ENCODE assay signal across 29 cellular contexts in genomic region chr19:41335467-41335866, GRCh38. TPM values are rescaled to one million over a fixed set of nuclear protein-coding genes. Genes with fewer than 3 reads are reported as not detected.
A peak's percentile ranks its signal among the peaks of the same experiment; 100 is the strongest.
DNase-seq lines count a peak whose midpoint lies in the region; ATAC-seq and TF ChIP-seq lines count a peak whose summit lies in the region.
"Had no signal": no experiment of that assay in that cellular context is flagged by ENCODE, and none has a peak within 500 bp of the region (broad histone marks: within the 10 kb centered on the region; RNA-seq: fewer than 3 reads in every experiment).

No MANE protein-coding gene starts in this region.

- no peaks in the 10 kb centered on the region for H3K9me3 ChIP-seq in left ventricle myocardium inferior (replicated peaks)
- no peaks in the 10 kb centered on the region for H3K9me3 ChIP-seq in upper lobe of right lung
- H3K9me3 ChIP-seq in stomach, result no peaks in the 10 kb centered on the region
- H3K9me3 ChIP-seq: BE2C, prostate gland, right lobe of liver, transverse colon had no signal

- intact Hi-C loops in left ventricle myocardium inferior (cut with micrococcal nuclease) (no loop called here), cardiac septum (cut with DNase I) (no loop called here), upper lobe of right lung (cut with DNase I) (no loop called here), stomach (cut with DNase I; ENCODE audit: low total_unique reads) (no loop called here)

- H3K4me3 Mint-ChIP-seq in T-cell (no peak overlapping the region), memory B cell (no peak overlapping the region)
- H3K4me3 Mint-ChIP-seq in stimulated activated naive B cell treated with anti-CD40 and anti-IgM and Interleukin-4, amounts not matched to agents 10 μg/mL and 1 μg/mL and 100 μg/mL, for 72 hours, result peak overlapping the region; percentile 41 to 50
- H3K4me3 Mint-ChIP-seq: activated T-cell treated with anti-CD3 and anti-CD28 coated beads, Interleukin-2, amount 50 U/mL, for 72 hours had no signal

- H3K4me3 ChIP-seq in left ventricle myocardium inferior, result no peak overlapping the region
- H3K4me3 ChIP-seq in upper lobe of right lung, result no peak overlapping the region
- H3K4me3 ChIP-seq in stomach, result no peak overlapping the region
- H3K4me3 ChIP-seq: cardiac muscle cell, coronary artery, prostate gland, right lobe of liver, transverse colon had no signal

- H3K36me3 Mint-ChIP-seq in T-cell, result peaks cover 39% of the 10 kb centered on the region
- H3K36me3 Mint-ChIP-seq in memory B cell, result peaks cover 27% of the 10 kb centered on the region
- H3K36me3 Mint-ChIP-seq in stimulated activated naive B cell treated with anti-CD40 and anti-IgM and Interleukin-4, amounts not matched to agents 10 μg/mL and 1 μg/mL and 100 μg/mL, for 72 hours, result peaks cover 32 to 54% of the 10 kb centered on the region in 2 donors

- H3K4me1 Mint-ChIP-seq in T-cell, result peaks cover 41 to 45% (median 45%) of the 10 kb centered on the region in 3 donors
- peaks cover 23% of the 10 kb centered on the region for H3K4me1 Mint-ChIP-seq in memory B cell
- peaks cover 29 to 62% of the 10 kb centered on the region in 2 donors for H3K4me1 Mint-ChIP-seq in stimulated activated naive B cell treated with anti-CD40 and anti-IgM and Interleukin-4, amounts not matched to agents 10 μg/mL and 1 μg/mL and 100 μg/mL, for 72 hours

- WGBS in stomach, 5 donors, result 88 to 93% (median 90%) methylated on average over 10 of the region's 10 CpGs

- H3K27ac Mint-ChIP-seq in T-cell, result peak overlapping the region; percentile 55 to 63
- H3K27ac Mint-ChIP-seq in memory B cell, result peak overlapping the region; percentile 87
- H3K27ac Mint-ChIP-seq in stimulated activated naive B cell treated with anti-CD40 and anti-IgM and Interleukin-4, amounts not matched to agents 10 μg/mL and 1 μg/mL and 100 μg/mL, for 72 hours, result peak overlapping the region; percentile 94

- H3K27me3 Mint-ChIP-seq in T-cell (no peaks in the 10 kb centered on the region), memory B cell (no peaks in the 10 kb centered on the region)
- H3K27me3 Mint-ChIP-seq in stimulated activated naive B cell treated with anti-CD40 and anti-IgM and Interleukin-4, amounts not matched to agents 10 μg/mL and 1 μg/mL and 100 μg/mL, for 72 hours, result no peaks in the 10 kb centered on the region
- H3K27me3 Mint-ChIP-seq: effector memory CD8-positive, alpha-beta T cell had no signal

- ATAC-seq in T-cell (replicated peaks in 1 of 4) (no peak), memory B cell (ENCODE audit: low read depth) (no peak), upper lobe of right lung (no peak)
- ATAC-seq in stimulated activated naive B cell treated with anti-CD40 and anti-IgM and Interleukin-4, amounts not matched to agents 10 μg/mL and 1 μg/mL and 100 μg/mL, for 72 hours (replicated peaks), result no peak
- ATAC-seq: activated T-cell treated with anti-CD3 and anti-CD28 coated beads, Interleukin-2, amount 50 U/mL, for 72 hours; effector memory CD8-positive, alpha-beta T cell; left colon had no signal

- TF ChIP-seq POLR2A in stomach (IDR thresholded peaks at IDR 0.05), result no peak

- peak overlapping the region; percentile 54 for H3K27ac ChIP-seq in left ventricle myocardium inferior (replicated peaks)
- H3K27ac ChIP-seq in upper lobe of right lung, result no peak overlapping the region
- H3K27ac ChIP-seq in stomach, result peak overlapping the region in 2 of 5 donors; percentile 63 to 79
- H3K27ac ChIP-seq: cardiac muscle cell, prostate gland, transverse colon had no signal

- CTCF ChIA-PET in T-cell (lab: Charles Lee), result no interaction called here

- TF ChIP-seq EP300 in stomach (IDR thresholded peaks at IDR 0.05), result no peak

- H3K9me3 Mint-ChIP-seq in T-cell, result no peaks in the 10 kb centered on the region
- no peaks in the 10 kb centered on the region for H3K9me3 Mint-ChIP-seq in memory B cell
- no peaks in the 10 kb centered on the region for H3K9me3 Mint-ChIP-seq in stimulated activated naive B cell treated with anti-CD40 and anti-IgM and Interleukin-4, amounts not matched to agents 10 μg/mL and 1 μg/mL and 100 μg/mL, for 72 hours
- H3K9me3 Mint-ChIP-seq: activated naive CD4-positive, alpha-beta T cell treated with anti-CD3 and anti-CD28 coated beads, Interleukin-2, amount 50 U/mL, for 72 hours; activated T-cell treated with anti-CD3 and anti-CD28 coated beads, Interleukin-2, amount 50 U/mL, for 72 hours; effector memory CD8-positive, alpha-beta T cell had no signal

- peaks cover 13% of the 10 kb centered on the region for H3K4me1 ChIP-seq in left ventricle myocardium inferior
- H3K4me1 ChIP-seq in upper lobe of right lung, result no peaks in the 10 kb centered on the region
- peaks cover 0 to 44% (median 8%) of the 10 kb centered on the region in 4 donors for H3K4me1 ChIP-seq in stomach
- H3K4me1 ChIP-seq: BE2C, prostate gland, right lobe of liver had no signal

- POLR2A ChIA-PET in T-cell (lab: Charles Lee), result interaction anchor here in 1 of 2 donors (0.6 kb wide), 1 partner anchor 54 kb away, joined by 4 read pairs; no protein-coding TSS in a partner anchor

- DNase-seq in left ventricle myocardium inferior (no peak), cardiac septum (ENCODE audit: low spot score) (no peak), T-cell (no peak), memory B cell (ENCODE audit: low spot score in 2 of 2) (no peak), upper lobe of right lung (no peak), stomach (no peak), NCI-H146 (lab: John Stamatoyannopoulos, UW) (no peak)
- no peak for DNase-seq in stimulated activated naive B cell treated with anti-CD40 and anti-IgM and Interleukin-4, amounts not matched to agents 10 μg/mL and 1 μg/mL and 100 μg/mL, for 72 hours
- DNase-seq: ACHN; activated CD4-positive, alpha-beta T cell treated with anti-CD3 and anti-CD28 coated beads, Interleukin-2, amount 50 U/mL, for 1 hour; activated T-cell treated with anti-CD3 and anti-CD28 coated beads, Interleukin-2, amount 50 U/mL, for 72 hours; BE2C; DMS79; effector memory CD8-positive, alpha-beta T cell; GOT3; hypothalamus; left colon; NCI-H2107; NCI-H748 treated with DMSO at 0.1 percent for 48 hours; nucleus accumbens; right lobe of liver; stimulated activated CD8-positive, alpha-beta memory T cell treated with anti-CD3 and anti-CD28 coated beads, Interleukin-4, amount 100 ng/mL, for 48 hours; SW 1271; T1000; transverse colon had no signal

- TF ChIP-seq CTCF in left ventricle myocardium inferior (IDR thresholded peaks at IDR 0.05; ENCODE audit: borderline replicate concordance) (no peak), upper lobe of right lung (IDR thresholded peaks at IDR 0.05) (no peak), stomach (IDR thresholded peaks at IDR 0.05) (no peak)

- H3K36me3 ChIP-seq in left ventricle myocardium inferior (peaks cover 34% of the 10 kb centered on the region), upper lobe of right lung (peaks cover 81% of the 10 kb centered on the region), stomach (peaks cover 19 to 79% (median 63%) of the 10 kb centered on the region in 4 donors)
- H3K36me3 ChIP-seq: cardiac muscle cell, prostate gland, transverse colon had no signal

- H3K27me3 ChIP-seq in left ventricle myocardium inferior (ENCODE audit: low read depth) (no peaks in the 10 kb centered on the region), upper lobe of right lung (no peaks in the 10 kb centered on the region), stomach (no peaks in the 10 kb centered on the region)
- H3K27me3 ChIP-seq: BE2C, cardiac muscle cell, right lobe of liver, transverse colon had no signal

RNA-seq across cellular contexts. Expression of gene TGFB1, which starts 18.3 kb away (rescaled TPM):
- total RNA-seq in left ventricle myocardium inferior (14.9 TPM), cardiac septum (26.4 TPM), T-cell (100 to 1,000 TPM; 170 to 412 (median 206) TPM), upper lobe of right lung (99.0 TPM), stomach (10 to 100 TPM in 3 of 5 donors, 1 to 10 TPM in 2; 1.3 to 54.3 (median 13.6) TPM)
- 10 to 100 TPM; 10.2 to 15.6 (median 15.4) TPM for polyA plus RNA-seq in stomach

RNA-seq across cellular contexts. Expression of gene CCDC97, which starts 25.5 kb away (rescaled TPM):
- total RNA-seq in left ventricle myocardium inferior (15.5 TPM), cardiac septum (17.0 TPM), T-cell (10 to 100 TPM; 38.9 to 61.5 (median 55.1) TPM), upper lobe of right lung (31.9 TPM), stomach (10 to 100 TPM in 3 of 5 donors, 1 to 10 TPM in 2; 2.2 to 62.6 (median 19.7) TPM)
- polyA plus RNA-seq in stomach, result 10 to 100 TPM in 2 of 3 donors, 1 to 10 TPM in 1; 9.8 to 13.7 (median 13.0) TPM

RNA-seq across cellular contexts. Expression of gene B9D2, which starts 28.5 kb away (rescaled TPM):
- total RNA-seq in left ventricle myocardium inferior (2.5 TPM), cardiac septum (1.9 TPM), T-cell (10 to 100 TPM; 15.3 to 27.9 (median 16.4) TPM), upper lobe of right lung (5.5 TPM), stomach (10 to 100 TPM in 1 of 5 donors, 1 to 10 TPM in 2, under 1 TPM in 1, not detected in 1; 0.58 to 20.3 (median 5.3) TPM)
- 10 to 100 TPM in 2 of 3 donors, 1 to 10 TPM in 1; 9.2 to 17.4 (median 10.7) TPM for polyA plus RNA-seq in stomach

RNA-seq across cellular contexts. Expression of gene TMEM91, which starts 40.9 kb away (rescaled TPM):
- total RNA-seq in left ventricle myocardium inferior (2.8 TPM), cardiac septum (2.9 TPM), T-cell (10 to 100 TPM in 3 of 5 donors, 1 to 10 TPM in 2; 9.9 to 14.7 (median 13.2) TPM), upper lobe of right lung (19.5 TPM), stomach (10 to 100 TPM in 2 of 5 donors, 1 to 10 TPM in 3; 2.3 to 76.3 (median 8.2) TPM)
- 10 to 100 TPM; 14.8 to 33.9 (median 22.4) TPM for polyA plus RNA-seq in stomach

Comparison
In these comparisons a context has a peak if more than half of its experiments do, and no peak if none do; other contexts are left out.
1. H3K4me3 Mint-ChIP-seq: peak in stimulated activated naive B cell treated with anti-CD40 and anti-IgM and Interleukin-4, amounts not matched to agents 10 μg/mL and 1 μg/mL and 100 μg/mL, for 72 hours (2 of 2); none in T-cell (0 of 3) and memory B cell (single experiment).
2. Peak in every context shown above with its lines, with median percentiles within 50 percentile points of each other: H3K27ac Mint-ChIP-seq.